10 cellular contexts compared by ENCODE assay signal in the genomic region with DNA sequence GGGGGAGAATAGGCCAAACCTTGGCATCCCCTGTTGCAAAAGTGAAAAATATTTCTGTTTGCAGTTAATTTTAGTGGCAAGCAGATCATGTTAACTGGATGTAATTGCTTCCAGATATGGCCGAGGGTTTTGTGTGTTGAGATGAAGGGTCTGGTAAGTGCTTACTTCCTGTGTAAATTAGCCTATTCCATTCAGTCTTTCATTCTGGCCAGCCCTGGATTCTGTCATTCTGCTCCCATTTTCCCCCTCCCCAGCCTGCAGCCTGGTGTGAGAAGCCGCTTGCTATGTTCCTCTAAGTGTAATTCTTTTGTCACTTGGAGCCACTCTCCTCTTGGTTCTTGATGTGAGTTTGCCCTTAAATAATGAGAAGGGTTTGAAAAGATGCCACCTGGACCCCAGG.
DNase-seq lines count a peak whose midpoint lies in the region; ATAC-seq and TF ChIP-seq lines count a peak whose summit lies in the region.
"Had no signal": no experiment of that assay in that cellular context is flagged by ENCODE, and none has a peak within 500 bp of the region (broad histone marks: within the 10 kb centered on the region; RNA-seq: fewer than 3 reads in every experiment).

No MANE protein-coding gene starts in this region.

- peak overlapping the region; percentile 31 for H3K4me3 ChIP-seq in OCI-LY1 (ENCODE audit: low read depth, low read length, poor library complexity, severe bottlenecking)
- H3K4me3 ChIP-seq: left lung, testis had no signal

- peaks cover 14% of the 10 kb centered on the region for H3K4me1 ChIP-seq in OCI-LY1 (ENCODE audit: insufficient read depth, low read length, severe bottlenecking)

- no peaks in the 10 kb centered on the region for H3K9me2 ChIP-seq in OCI-LY1 (ENCODE audit: low read depth, low read length)

- H3K27me3 ChIP-seq in OCI-LY1 (ENCODE audit: insufficient read depth, low read length), result no peaks in the 10 kb centered on the region
- H3K27me3 ChIP-seq: left lung, testis had no signal

- no peak for TF ChIP-seq CTCF in 22Rv1 (IDR thresholded peaks at IDR 0.05)
- no peak for TF ChIP-seq CTCF in OCI-LY1 (IDR thresholded peaks at IDR 0.05; ENCODE audit: low read length)

- no peaks in the 10 kb centered on the region for H3K36me3 ChIP-seq in OCI-LY1 (ENCODE audit: insufficient read depth, low read length)

- no peak overlapping the region; the same call in 1 of the 2 replicates for H3K9ac ChIP-seq in OCI-LY1 (ENCODE audit: low read length)

- H3K4me2 ChIP-seq in OCI-LY1 (ENCODE audit: low read length), result peak overlapping the region; percentile 44; the same call in 1 of the 2 replicates

- ATAC-seq in HG02884 (IDR thresholded peaks at IDR 0.05; ENCODE audit: unreplicated experiment), result no peak
- ATAC-seq in HG02885 (IDR thresholded peaks at IDR 0.05; ENCODE audit: poor library complexity, unreplicated experiment), result no peak
- no peak for ATAC-seq in GM18505 (IDR thresholded peaks at IDR 0.05; ENCODE audit: unreplicated experiment)
- no peak for ATAC-seq in HG02610 (IDR thresholded peaks at IDR 0.05; ENCODE audit: unreplicated experiment)
- ATAC-seq: left lung had no signal

- H3K79me2 ChIP-seq in OCI-LY1 (ENCODE audit: insufficient read depth, low read length), result no peaks in the 10 kb centered on the region

- no peaks in the 10 kb centered on the region for H3K9me3 ChIP-seq in OCI-LY1 (ENCODE audit: low read length)
- H3K9me3 ChIP-seq: left lung, testis had no signal

- H4K20me1 ChIP-seq in OCI-LY1 (ENCODE audit: insufficient read depth, low read length), result no peaks in the 10 kb centered on the region

- H3K27ac ChIP-seq in 22Rv1 (peak overlapping the region; percentile 82), OCI-LY1 (ENCODE audit: low read depth, low read length, poor library complexity, severe bottlenecking) (no peak overlapping the region)

- DNase-seq in DMS79 treated with DMSO at 0.1 percent for 48 hours (lab: John Stamatoyannopoulos, UW), result peak; percentile 29
- peak; percentile 81 for DNase-seq in islet precursor cell
- DNase-seq: left lung, testis had no signal

- TF ChIP-seq POLR2A in GM18505 (IDR thresholded peaks at IDR 0.05; ENCODE audit: borderline replicate concordance, extremely low read depth, insufficient read depth, insufficient read length), result no peak

- no peak overlapping the region for H2AFZ ChIP-seq in OCI-LY1 (ENCODE audit: low read length)

- no peaks in the 10 kb centered on the region for H3F3A ChIP-seq in OCI-LY1 (ENCODE audit: insufficient read depth, low read length)
